10 cellular contexts compared by ENCODE assay signal in genomic region chr10:125093199-125093841, GRCh38.
DNase-seq lines count a peak whose midpoint lies in the region; ATAC-seq, FAIRE-seq and TF ChIP-seq lines count a peak whose summit lies in the region.
"Had no signal": no experiment of that assay in that cellular context is flagged by ENCODE, and none has a peak within 500 bp of the region (broad histone marks: within the 10 kb centered on the region; RNA-seq: fewer than 3 reads in every experiment).

No MANE protein-coding gene starts in this region.

- peak; percentile 83 to 90 for ATAC-seq in gastrocnemius medialis
- no peak for ATAC-seq in HG03097 (IDR thresholded peaks at IDR 0.05; ENCODE audit: low FRiP score, unreplicated experiment)
- ATAC-seq in stimulated activated naive B cell treated with anti-CD40 and anti-IgM and Interleukin-4, amounts not matched to agents 10 μg/mL and 1 μg/mL and 100 μg/mL, for 72 hours (replicated peaks), result no peak
- ATAC-seq: activated CD4-positive, CD25-positive, alpha-beta regulatory T cell treated with anti-CD3 and anti-CD28 coated beads, Interleukin-2, amount 50 U/mL, for 24 hours had no signal

- H3K4me3 ChIP-seq in choroid plexus epithelial cell (ENCODE audit: low read depth, low read length) (no peak overlapping the region), kidney (ENCODE audit: low read length in 2 of 2) (no peak overlapping the region), gastrocnemius medialis (peak overlapping the region in 3 of 4 donors; percentile 24 to 34 (median 28))

- intact Hi-C loops in kidney (cut with DNase I) (no loop called here), gastrocnemius medialis (cut with DNase I; ENCODE audit: low total_unique reads) (loop anchor here (2.0 kb wide), 1 partner anchor 29 kb away; no protein-coding TSS in a partner anchor)

- H3K9me3 ChIP-seq in kidney (ENCODE audit: control insufficient read depth in 1 of 2, low read length in 2 of 2), result no peaks in the 10 kb centered on the region
- H3K9me3 ChIP-seq in gastrocnemius medialis, result no peaks in the 10 kb centered on the region

- in situ Hi-C loops in gastrocnemius medialis (cut with MboI; ENCODE audit: low sequenced_read_pairs in 4 of 4), result no loop called here

- TF ChIP-seq POLR2A in gastrocnemius medialis (IDR thresholded peaks at IDR 0.05), result no peak

- peaks cover 27 to 37% of the 10 kb centered on the region in 2 donors for H3K27me3 Mint-ChIP-seq in stimulated activated naive B cell treated with anti-CD40 and anti-IgM and Interleukin-4, amounts not matched to agents 10 μg/mL and 1 μg/mL and 100 μg/mL, for 72 hours

- peaks cover 0 to 1% of the 10 kb centered on the region in 2 donors for H3K4me1 Mint-ChIP-seq in stimulated activated naive B cell treated with anti-CD40 and anti-IgM and Interleukin-4, amounts not matched to agents 10 μg/mL and 1 μg/mL and 100 μg/mL, for 72 hours

- FAIRE-seq in kidney (lab: Jason Lieb, UNC), result no peak

- peak overlapping the region; percentile 44 to 57 for H3K27ac ChIP-seq in kidney (ENCODE audit: low read depth in 2 of 2, low read length in 2 of 2)
- H3K27ac ChIP-seq in gastrocnemius medialis, result peak overlapping the region; percentile 73 to 83 (median 77)
- H3K27ac ChIP-seq: KMS-11 had no signal

- no peaks in the 10 kb centered on the region for H3K9me3 Mint-ChIP-seq in stimulated activated naive B cell treated with anti-CD40 and anti-IgM and Interleukin-4, amounts not matched to agents 10 μg/mL and 1 μg/mL and 100 μg/mL, for 72 hours

- DNase-seq in ELR (ENCODE audit: low read depth), result peak; percentile 33
- peak; percentile 69 for DNase-seq in choroid plexus epithelial cell (ENCODE audit: low read depth)
- DNase-seq in kidney, result peak; percentile 79
- DNase-seq in gastrocnemius medialis, result peak; percentile 63 to 86
- DNase-seq in stimulated activated naive B cell treated with anti-CD40 and anti-IgM and Interleukin-4, amounts not matched to agents 10 μg/mL and 1 μg/mL and 100 μg/mL, for 72 hours, result no peak
- no peak for DNase-seq in stimulated activated CD4-positive, alpha-beta T cell treated with anti-CD3 and anti-CD28 coated beads, Interleukin-1b, Interleukin-23, amount 100 ng/mL, for 48 hours
- DNase-seq in SW 1271 (lab: John Stamatoyannopoulos, UW), result no peak

- no peak overlapping the region for H3K27ac Mint-ChIP-seq in stimulated activated naive B cell treated with anti-CD40 and anti-IgM and Interleukin-4, amounts not matched to agents 10 μg/mL and 1 μg/mL and 100 μg/mL, for 72 hours

- H3K4me1 ChIP-seq in kidney (ENCODE audit: control insufficient read depth in 1 of 2, insufficient read depth in 1 of 2, low read depth in 1 of 2, low read length in 2 of 2) (peaks cover 14 to 30% of the 10 kb centered on the region in 2 donors), gastrocnemius medialis (peaks cover 70 to 73% of the 10 kb centered on the region in 2 donors)

- H3K4me3 Mint-ChIP-seq in stimulated activated naive B cell treated with anti-CD40 and anti-IgM and Interleukin-4, amounts not matched to agents 10 μg/mL and 1 μg/mL and 100 μg/mL, for 72 hours, result no peak overlapping the region

- H3K27me3 ChIP-seq in gastrocnemius medialis, result no peaks in the 10 kb centered on the region

- H3K36me3 ChIP-seq in kidney (ENCODE audit: control insufficient read depth in 1 of 2, insufficient read depth in 2 of 2, low read length in 2 of 2) (peaks cover 0 to 5% of the 10 kb centered on the region in 2 donors), gastrocnemius medialis (no peaks in the 10 kb centered on the region)

- TF ChIP-seq CTCF in choroid plexus epithelial cell (conservative IDR thresholded peaks at IDR 0.05; ENCODE audit: low read depth, low read length) (no peak), kidney (IDR thresholded peaks at IDR 0.05; ENCODE audit: borderline replicate concordance, extremely low read depth, insufficient read depth) (no peak), gastrocnemius medialis (IDR thresholded peaks at IDR 0.05 in 4 of 5, conservative IDR thresholded peaks at IDR 0.05 in 1 of 5) (no peak)

- no peaks in the 10 kb centered on the region for H3K36me3 Mint-ChIP-seq in stimulated activated naive B cell treated with anti-CD40 and anti-IgM and Interleukin-4, amounts not matched to agents 10 μg/mL and 1 μg/mL and 100 μg/mL, for 72 hours

- peak overlapping the region in 1 of 2 donors; percentile 9 for H3K9ac ChIP-seq in kidney (ENCODE audit: low read length in 2 of 2)
- H3K9ac ChIP-seq: KMS-11 had no signal

Comparison
In these comparisons a context has a peak if more than half of its experiments do, and no peak if none do; other contexts are left out.
1. DNase-seq: peak in ELR (single experiment), choroid plexus epithelial cell (single experiment), kidney (single experiment) and gastrocnemius medialis (2 of 2); none in stimulated activated naive B cell treated with anti-CD40 and anti-IgM and Interleukin-4, amounts not matched to agents 10 μg/mL and 1 μg/mL and 100 μg/mL, for 72 hours (single experiment), stimulated activated CD4-positive, alpha-beta T cell treated with anti-CD3 and anti-CD28 coated beads, Interleukin-1b, Interleukin-23, amount 100 ng/mL, for 48 hours (single experiment) and SW 1271 (0 of 2).
2. H3K4me3 ChIP-seq: peak in gastrocnemius medialis (3 of 4); none in choroid plexus epithelial cell (single experiment) and kidney (0 of 2).
3. ATAC-seq: peak in gastrocnemius medialis (2 of 2); none in HG03097 (single experiment) and stimulated activated naive B cell treated with anti-CD40 and anti-IgM and Interleukin-4, amounts not matched to agents 10 μg/mL and 1 μg/mL and 100 μg/mL, for 72 hours (0 of 2).